In the genomic region with DNA sequence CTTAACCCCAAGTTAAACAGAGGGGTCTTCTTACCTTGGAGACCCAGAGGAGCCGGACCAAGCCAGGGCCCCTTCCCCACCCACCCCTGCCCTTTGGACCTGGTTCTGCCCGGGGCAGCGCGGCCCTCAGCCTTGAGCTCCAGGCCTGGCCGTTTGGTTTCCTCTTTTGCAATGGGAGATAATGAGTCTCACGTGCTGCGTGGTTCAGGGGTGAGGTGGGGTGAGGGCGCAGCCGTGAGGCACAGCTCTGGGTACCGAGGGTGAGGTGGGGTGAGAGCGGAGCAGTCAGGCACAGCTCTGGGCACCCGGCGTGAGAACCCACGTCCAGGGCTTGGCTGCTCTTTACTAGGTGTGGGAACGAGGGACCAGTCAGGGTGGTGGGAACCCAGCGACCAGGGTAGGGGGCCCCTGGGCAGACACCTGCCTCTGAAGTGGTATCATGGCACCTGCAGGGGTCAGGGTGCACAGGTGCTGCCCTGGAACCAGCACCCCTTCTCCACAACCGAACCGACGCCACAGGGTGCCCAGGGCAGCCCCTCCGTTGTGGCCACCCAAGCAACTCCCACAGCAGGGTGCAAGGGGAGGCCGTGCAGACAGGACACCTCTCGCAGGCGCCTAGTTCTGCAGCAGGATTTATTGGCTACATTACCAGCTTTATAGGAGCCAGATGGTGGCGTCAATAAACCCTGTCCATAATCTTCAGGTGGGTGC, we compare ENCODE assay signal across 22 cellular contexts.
"Had no signal": no experiment of that assay in that cellular context is flagged by ENCODE, and none has a peak within 500 bp of the region (broad histone marks: within the 10 kb centered on the region; RNA-seq: fewer than 3 reads in every experiment).

No MANE protein-coding gene starts in this region.

- H3K36me3 Mint-ChIP-seq: activated CD8-positive, alpha-beta memory T cell treated with anti-CD3 and anti-CD28 coated beads, Interleukin-2, amount 10 ng/mL, durations not matched to agents 7 days and 5 days; activated naive CD8-positive, alpha-beta T cell treated with anti-CD3 and anti-CD28 coated beads, Interleukin-2, amount 10 ng/mL, durations not matched to agents 7 days and 5 days; naive thymus-derived CD8-positive, alpha-beta T cell had no signal

- H3K9me3 ChIP-seq: colonic mucosa, gastrocnemius medialis, tibial nerve, uterus had no signal

- DNase-seq: activated B cell treated with CpG ODN at 0.5 μM for 24 hours; activated CD4-positive, alpha-beta memory T cell treated with anti-CD3 and anti-CD28 coated beads, Interleukin-2, amount 10 ng/mL, durations not matched to agents 7 days and 5 days; activated CD4-positive, alpha-beta T cell treated with anti-CD3 and anti-CD28 coated beads for 4 hours; activated CD8-positive, alpha-beta memory T cell treated with anti-CD3 and anti-CD28 coated beads, Interleukin-2, amount 10 ng/mL, durations not matched to agents 7 days and 5 days; activated naive CD4-positive, alpha-beta T cell treated with Interleukin-2 at 50 U/mL for 16 hours; activated naive CD8-positive, alpha-beta T cell treated with anti-CD3 and anti-CD28 coated beads, Interleukin-2, amount 10 ng/mL, durations not matched to agents 7 days and 5 days; activated T-cell treated with anti-CD3 and anti-CD28 coated beads, Interleukin-2, amount 50 U/mL, for 1 hour; amygdala; colonic mucosa; erythroblast; gastrocnemius medialis; head of caudate nucleus; mesenchymal stem cell; naive thymus-derived CD8-positive, alpha-beta T cell; retina; stimulated activated CD4-positive, alpha-beta T cell treated with anti-CD3 and anti-CD28 coated beads, Interleukin-2, amount 100 ng/mL, for 24 hours; stimulated activated naive CD8-positive, alpha-beta T cell treated with anti-CD3 and anti-CD28 coated beads, Interleukin-15, Interleukin-2, amounts not matched to agents 100 U/mL and 50 U/mL, for 24 hours; uterus had no signal

- H3K4me3 ChIP-seq: colonic mucosa, gastrocnemius medialis, tibial nerve, uterus had no signal

- H3K27ac Mint-ChIP-seq: activated B cell treated with CpG ODN at 0.5 μM for 24 hours; activated CD4-positive, alpha-beta memory T cell treated with anti-CD3 and anti-CD28 coated beads, Interleukin-2, amount 10 ng/mL, durations not matched to agents 7 days and 5 days; activated CD8-positive, alpha-beta memory T cell treated with anti-CD3 and anti-CD28 coated beads, Interleukin-2, amount 10 ng/mL, durations not matched to agents 7 days and 5 days; activated naive CD8-positive, alpha-beta T cell treated with anti-CD3 and anti-CD28 coated beads, Interleukin-2, amount 10 ng/mL, durations not matched to agents 7 days and 5 days; activated T-helper 17 cell treated with anti-CD3 and anti-CD28 coated beads, Interleukin-2, amount 50 U/mL, for 72 hours; naive thymus-derived CD8-positive, alpha-beta T cell; T-helper 2 cell treated with Interferon-gamma antibody and Interleukin-4, amounts not matched to agents 5 μg/mL and 100 μg/mL, for 36 hours had no signal

- H3K4me1 ChIP-seq: colonic mucosa, gastrocnemius medialis, uterus had no signal

- H3K36me3 ChIP-seq: colonic mucosa, gastrocnemius medialis, tibial nerve, uterus had no signal

- H3K4me3 Mint-ChIP-seq: activated B cell treated with CpG ODN at 0.5 μM for 24 hours; activated CD4-positive, alpha-beta memory T cell treated with anti-CD3 and anti-CD28 coated beads, Interleukin-2, amount 10 ng/mL, durations not matched to agents 7 days and 5 days; activated CD8-positive, alpha-beta memory T cell treated with anti-CD3 and anti-CD28 coated beads, Interleukin-2, amount 10 ng/mL, durations not matched to agents 7 days and 5 days; activated naive CD8-positive, alpha-beta T cell treated with anti-CD3 and anti-CD28 coated beads, Interleukin-2, amount 10 ng/mL, durations not matched to agents 7 days and 5 days; activated T-helper 17 cell treated with anti-CD3 and anti-CD28 coated beads, Interleukin-2, amount 50 U/mL, for 72 hours; central memory CD8-positive, alpha-beta T cell; naive thymus-derived CD8-positive, alpha-beta T cell; T-helper 2 cell treated with Interferon-gamma antibody and Interleukin-4, amounts not matched to agents 5 μg/mL and 100 μg/mL, for 36 hours had no signal

- H3K27me3 Mint-ChIP-seq: central memory CD8-positive, alpha-beta T cell had no signal

- H3K27ac ChIP-seq: colonic mucosa, gastrocnemius medialis, tibial nerve, uterus had no signal

- ATAC-seq: activated CD8-positive, alpha-beta memory T cell treated with anti-CD3 and anti-CD28 coated beads, Interleukin-2, amount 10 ng/mL, durations not matched to agents 7 days and 5 days; activated T-helper 17 cell treated with anti-CD3 and anti-CD28 coated beads, Interleukin-2, amount 50 U/mL, for 72 hours; gastrocnemius medialis; naive thymus-derived CD8-positive, alpha-beta T cell; stimulated activated naive CD8-positive, alpha-beta T cell treated with anti-CD3 and anti-CD28 coated beads, Interleukin-15, Interleukin-2, amounts not matched to agents 100 U/mL and 50 U/mL, for 24 hours had no signal

- H3K9me3 Mint-ChIP-seq: activated B cell treated with CpG ODN at 0.5 μM for 24 hours; activated CD4-positive, alpha-beta memory T cell treated with anti-CD3 and anti-CD28 coated beads, Interleukin-2, amount 10 ng/mL, durations not matched to agents 7 days and 5 days; activated naive CD8-positive, alpha-beta T cell treated with anti-CD3 and anti-CD28 coated beads, Interleukin-2, amount 10 ng/mL, durations not matched to agents 7 days and 5 days; activated T-helper 17 cell treated with anti-CD3 and anti-CD28 coated beads, Interleukin-2, amount 50 U/mL, for 72 hours; central memory CD8-positive, alpha-beta T cell; naive thymus-derived CD8-positive, alpha-beta T cell; T-helper 2 cell treated with Interferon-gamma antibody and Interleukin-4, amounts not matched to agents 5 μg/mL and 100 μg/mL, for 36 hours had no signal

- H3K4me1 Mint-ChIP-seq: activated B cell treated with CpG ODN at 0.5 μM for 24 hours; activated CD4-positive, alpha-beta memory T cell treated with anti-CD3 and anti-CD28 coated beads, Interleukin-2, amount 10 ng/mL, durations not matched to agents 7 days and 5 days; activated CD8-positive, alpha-beta memory T cell treated with anti-CD3 and anti-CD28 coated beads, Interleukin-2, amount 10 ng/mL, durations not matched to agents 7 days and 5 days; activated naive CD8-positive, alpha-beta T cell treated with anti-CD3 and anti-CD28 coated beads, Interleukin-2, amount 10 ng/mL, durations not matched to agents 7 days and 5 days; activated T-helper 17 cell treated with anti-CD3 and anti-CD28 coated beads, Interleukin-2, amount 50 U/mL, for 72 hours; central memory CD8-positive, alpha-beta T cell; naive thymus-derived CD8-positive, alpha-beta T cell had no signal

- H3K27me3 ChIP-seq: colonic mucosa had no signal
